ENCODE assay signal across 13 cellular contexts in genomic region chr6:21504790-21505189, GRCh38.
DNase-seq lines count a peak whose midpoint lies in the region; ATAC-seq lines count a peak whose summit lies in the region.
"Had no signal": no experiment of that assay in that cellular context is flagged by ENCODE, and none has a peak within 500 bp of the region (broad histone marks: within the 10 kb centered on the region; RNA-seq: fewer than 3 reads in every experiment).

No MANE protein-coding gene starts in this region.

- no peak overlapping the region for H3K9ac ChIP-seq in trophoblast cell (ENCODE audit: low read length)

- H3K4me3 ChIP-seq in trophoblast cell (ENCODE audit: low read depth, low read length) = no peak overlapping the region

- peaks cover 0 to 6% of the 10 kb centered on the region in 2 experiments for H3K4me1 ChIP-seq in trophoblast cell (ENCODE audit: control insufficient read depth in 1 of 2, insufficient read depth in 2 of 2, low read length in 2 of 2)

- H2AFZ ChIP-seq in trophoblast cell (ENCODE audit: insufficient read depth, low read length, poor library complexity) = no peak overlapping the region

- H3K4me2 ChIP-seq in trophoblast cell (ENCODE audit: low read length) = no peak overlapping the region

- H4K91ac ChIP-seq in trophoblast cell (ENCODE audit: low read depth, low read length) = no peak overlapping the region

- no peaks in the 10 kb centered on the region for H3K27me3 ChIP-seq in trophoblast cell (ENCODE audit: insufficient read depth, low read length)

- H3K27ac ChIP-seq in trophoblast cell (ENCODE audit: low read depth, low read length) (no peak overlapping the region), substantia nigra (ENCODE audit: low read depth, low read length, poor library complexity, severe bottlenecking) (no peak overlapping the region)

- H3K4ac ChIP-seq in trophoblast cell (ENCODE audit: low read depth, low read length) = no peak overlapping the region

- WGBS in trophoblast cell (ENCODE audit: extremely low coverage, insufficient coverage, insufficient read length) = no CpG with 5 or more reads among the region's 6 CpGs

- no peaks in the 10 kb centered on the region for H3K9me3 ChIP-seq in trophoblast cell (ENCODE audit: insufficient read depth, low read depth, low read length)

- H3K14ac ChIP-seq in trophoblast cell (ENCODE audit: low read length) = peak overlapping the region; percentile 50

- H4K12ac ChIP-seq in trophoblast cell (ENCODE audit: low read depth, low read length) = no peak overlapping the region

- H3K36me3 ChIP-seq in trophoblast cell (ENCODE audit: control insufficient read depth in 1 of 2, insufficient read depth in 2 of 2, low read length in 2 of 2) = no peaks in the 10 kb centered on the region

- H2AK5ac ChIP-seq in trophoblast cell (ENCODE audit: low read length) = no peak overlapping the region

- H3K79me2 ChIP-seq in trophoblast cell (ENCODE audit: control insufficient read depth, insufficient read depth, low read length, poor library complexity) = no peaks in the 10 kb centered on the region

- no peak overlapping the region for H4K8ac ChIP-seq in trophoblast cell (ENCODE audit: low read depth, low read length)

- no peak overlapping the region for H2BK120ac ChIP-seq in trophoblast cell (ENCODE audit: insufficient read depth, low read length, poor library complexity)

- peak; percentile 53 for DNase-seq in NCI-H510A treated with DMSO at 0.1 percent for 48 hours (lab: John Stamatoyannopoulos, UW)
- DNase-seq in NCI-H510A (lab: John Stamatoyannopoulos, UW) = no peak
- peak; percentile 76 for DNase-seq in NCI-H2029 (lab: John Stamatoyannopoulos, UW)
- peak; percentile 40 for DNase-seq in amniotic epithelial cell (ENCODE audit: low read depth)
- no peak for DNase-seq in trophoblast cell
- no peak for DNase-seq in substantia nigra (lab: John Stamatoyannopoulos, UW)
- DNase-seq: C1 segment of cervical spinal cord, DMS 273 treated with DMSO at 0.1 percent for 48 hours, NCI-H1048, NCI-H187, NCI-H2227 treated with DMSO at 0.1 percent for 48 hours had no signal

- H3K23ac ChIP-seq in trophoblast cell (ENCODE audit: low read length) = no peak overlapping the region

- H3K79me1 ChIP-seq in trophoblast cell (ENCODE audit: low read length) = no peaks in the 10 kb centered on the region

- no peak overlapping the region for H3K18ac ChIP-seq in trophoblast cell (ENCODE audit: low read length)

- H2BK5ac ChIP-seq in trophoblast cell (ENCODE audit: low read depth, low read length, poor library complexity) = no peak overlapping the region

- H2BK12ac ChIP-seq in trophoblast cell (ENCODE audit: low read length) = no peak overlapping the region

- ATAC-seq in HG02798 (IDR thresholded peaks at IDR 0.05; ENCODE audit: poor library complexity, unreplicated experiment) = no peak
- no peak for ATAC-seq in HG03520 (IDR thresholded peaks at IDR 0.05; ENCODE audit: unreplicated experiment)

Comparison
In these comparisons a context has a peak if more than half of its experiments do, and no peak if none do; other contexts are left out.
1. DNase-seq: peak in NCI-H510A treated with DMSO at 0.1 percent for 48 hours (single experiment), NCI-H2029 (single experiment) and amniotic epithelial cell (single experiment); none in NCI-H510A (single experiment), trophoblast cell (0 of 2) and substantia nigra (0 of 49).